ENCODE assay signal across 16 cellular contexts in the genomic region with DNA sequence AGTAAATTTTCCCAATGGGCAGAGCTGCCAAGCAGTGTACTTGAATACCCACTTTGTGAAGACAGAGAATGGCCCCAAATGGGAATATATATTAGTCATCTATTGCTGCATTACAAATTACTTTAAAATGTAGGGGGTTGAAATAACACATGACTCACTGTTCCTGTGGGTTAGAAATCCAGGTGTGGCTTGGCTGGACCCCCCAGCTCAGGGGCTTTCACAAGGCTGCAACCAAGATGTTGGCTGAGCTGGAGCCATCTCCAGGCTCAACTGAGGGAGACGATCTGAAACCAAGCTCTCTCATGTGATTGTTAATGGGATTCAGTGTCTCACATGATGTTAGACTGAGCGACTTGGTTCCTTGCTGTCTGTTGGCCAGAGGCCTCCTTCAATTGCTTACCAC. TPM values are rescaled to one million over a fixed set of nuclear protein-coding genes. Genes with fewer than 3 reads are reported as not detected.
DNase-seq lines count a peak whose midpoint lies in the region; ATAC-seq and TF ChIP-seq lines count a peak whose summit lies in the region.
"Had no signal": no experiment of that assay in that cellular context is flagged by ENCODE, and none has a peak within 500 bp of the region (broad histone marks: within the 10 kb centered on the region; RNA-seq: fewer than 3 reads in every experiment).

No MANE protein-coding gene starts in this region.

- in situ Hi-C loops in Caki2 (cut with HindIII; ENCODE audit: low pct_unique_long_range_greater_than_20kb, low sequenced_read_pairs) (no loop called here), brain microvascular endothelial cell (cut with HindIII; ENCODE audit: low pct_ligation_motif_present, low sequenced_read_pairs) (no loop called here)

- H3K27ac ChIP-seq in brain microvascular endothelial cell, result peak overlapping the region; percentile 56
- H3K27ac ChIP-seq in ovary, result no peak overlapping the region
- H3K27ac ChIP-seq: neutrophil had no signal

- 93 to 95% (median 95%) methylated on average over 2 of the region's 2 CpGs for WGBS in ovary, 3 donors

- no peak for TF ChIP-seq EP300 in ovary (IDR thresholded peaks at IDR 0.05)

- no peak for TF ChIP-seq CTCF in brain microvascular endothelial cell (IDR thresholded peaks at IDR 0.05; ENCODE audit: low read depth, low read length, missing control alignments)
- TF ChIP-seq CTCF in ovary (IDR thresholded peaks at IDR 0.05), result no peak

- TF ChIP-seq POLR2A in ovary (IDR thresholded peaks at IDR 0.05), result no peak

- H3K9me3 ChIP-seq in MG63, result peaks cover 2% of the 10 kb centered on the region; the same call in 1 of the 2 replicates
- H3K9me3 ChIP-seq in ovary, result no peaks in the 10 kb centered on the region
- H3K9me3 ChIP-seq: neutrophil had no signal

- H3K36me3 ChIP-seq in MG63 (no peaks in the 10 kb centered on the region), brain microvascular endothelial cell (replicated peaks) (no peaks in the 10 kb centered on the region), ovary (no peaks in the 10 kb centered on the region)
- H3K36me3 ChIP-seq: neutrophil had no signal

- intact Hi-C loops in ovary (cut with DNase I), result no loop called here

- peaks cover 4% of the 10 kb centered on the region for H3K4me1 ChIP-seq in ovary (ENCODE audit: insufficient read depth)

- H3K27me3 ChIP-seq in MG63 (no peaks in the 10 kb centered on the region), brain microvascular endothelial cell (replicated peaks) (no peaks in the 10 kb centered on the region), ovary (no peaks in the 10 kb centered on the region)
- H3K27me3 ChIP-seq: neutrophil had no signal

- H3K4me3 ChIP-seq in MG63 (no peak overlapping the region), brain microvascular endothelial cell (ENCODE audit: low read depth, low read length) (no peak overlapping the region), ovary (no peak overlapping the region)

- DNase-seq in Caki2 (ENCODE audit: low read depth), result peak; percentile 61
- peak; percentile 82 for DNase-seq in MG63
- DNase-seq in brain microvascular endothelial cell, result peak; percentile 61
- DNase-seq in glomerular visceral epithelial cell (ENCODE audit: extremely low spot score), result peak; percentile 98
- no peak for DNase-seq in ovary
- DNase-seq in AML-193 (lab: John Stamatoyannopoulos, UW), result no peak
- DNase-seq in stimulated activated CD4-positive, alpha-beta T cell treated with anti-CD3 and anti-CD28 coated beads, Interleukin-12 subunit alpha, Interleukin-12 subunit beta, amount 100 ng/mL, for 4 hours, result no peak
- DNase-seq: activated CD4-positive, alpha-beta T cell treated with anti-CD3 and anti-CD28 coated beads, Interleukin-2, amount 50 U/mL, for 48 hours; activated T-cell treated with anti-CD3 and anti-CD28 coated beads, Interleukin-2, amount 50 U/mL, for 72 hours; cortex of kidney; immature natural killer cell; NCI-H2081; NCI-H774; Right ventricle myocardium superior had no signal

- no peak for ATAC-seq in GM18511 (IDR thresholded peaks at IDR 0.05; ENCODE audit: unreplicated experiment)
- ATAC-seq: activated T-cell treated with anti-CD3 and anti-CD28 coated beads, Interleukin-2, amount 50 U/mL, for 72 hours had no signal

RNA-seq across cellular contexts. Expression of a gene that starts 33.4 kb away (rescaled TPM):
- total RNA-seq in Caki2 (2014; rRNA removed; shearing (Covaris generic); ENCODE audit: low replicate concordance), result 31.9 and 37.5 TPM in 2 replicates
- 45.7 and 78.4 TPM in 2 replicates for total RNA-seq in MG63 (2014; rRNA removed; shearing (Covaris generic); ENCODE audit: low replicate concordance)
- total RNA-seq in ovary, result 10 to 100 TPM; 13.3 to 51.0 (median 20.5) TPM
- polyA plus RNA-seq in ovary, result 10 to 100 TPM in 1 of 2 donors, 1 to 10 TPM in 1; 7.9 to 13.7 TPM
- polyA plus RNA-seq: immature natural killer cell had no signal

Comparison
In these comparisons a context has a peak if more than half of its experiments do, and no peak if none do; other contexts are left out.
1. DNase-seq: peak in Caki2 (single experiment), MG63 (single experiment), brain microvascular endothelial cell (single experiment) and glomerular visceral epithelial cell (single experiment); none in ovary (0 of 5), AML-193 (0 of 2) and stimulated activated CD4-positive, alpha-beta T cell treated with anti-CD3 and anti-CD28 coated beads, Interleukin-12 subunit alpha, Interleukin-12 subunit beta, amount 100 ng/mL, for 4 hours (single experiment).